1 cellular context compared by ENCODE assay signal in genomic region chr9:137323531-137324331, GRCh38.
TF ChIP-seq lines count a peak whose summit lies in the region.

No MANE protein-coding gene starts in this region.

TF ChIP-seq in H1, 55 proteins besides CTCF, POLR2A, EP300 and RAD21:
- TF ChIP-seq BACH1 (IDR thresholded peaks at IDR 0.05; ENCODE audit: low read length) (no peak), JUND (IDR thresholded peaks at IDR 0.05; ENCODE audit: low read length) (no peak), KDM5A (IDR thresholded peaks at IDR 0.05; ENCODE audit: low read length) (no peak), SIX5 (IDR thresholded peaks at IDR 0.05; ENCODE audit: low read depth, low read length) (no peak), CBX5 (IDR thresholded peaks at IDR 0.05; ENCODE audit: low read depth, low read length) (no peak), NRF1 (IDR thresholded peaks at IDR 0.05; ENCODE audit: low read depth, low read length) (no peak), BRCA1 (IDR thresholded peaks at IDR 0.05; ENCODE audit: low read depth, low read length) (no peak), SP1 (IDR thresholded peaks at IDR 0.05; ENCODE audit: low read depth, low read length) (no peak), POU5F1 (IDR thresholded peaks at IDR 0.05; ENCODE audit: low read depth, low read length) (no peak), TBP (IDR thresholded peaks at IDR 0.05; ENCODE audit: low read depth, low read length) (no peak), RNF2 (IDR thresholded peaks at IDR 0.05; ENCODE audit: borderline replicate concordance, low read depth, low read length, missing control alignments, poor library complexity, severe bottlenecking) (no peak), RXRA (IDR thresholded peaks at IDR 0.05; ENCODE audit: insufficient read depth, low read depth, low read length) (no peak), GABPA (IDR thresholded peaks at IDR 0.05; ENCODE audit: borderline replicate concordance, insufficient read depth, low read length) (no peak), SP2 (IDR thresholded peaks at IDR 0.05; ENCODE audit: low read length) (no peak)
